Comparison of ENCODE assay signal across 9 cellular contexts in the genomic region with DNA sequence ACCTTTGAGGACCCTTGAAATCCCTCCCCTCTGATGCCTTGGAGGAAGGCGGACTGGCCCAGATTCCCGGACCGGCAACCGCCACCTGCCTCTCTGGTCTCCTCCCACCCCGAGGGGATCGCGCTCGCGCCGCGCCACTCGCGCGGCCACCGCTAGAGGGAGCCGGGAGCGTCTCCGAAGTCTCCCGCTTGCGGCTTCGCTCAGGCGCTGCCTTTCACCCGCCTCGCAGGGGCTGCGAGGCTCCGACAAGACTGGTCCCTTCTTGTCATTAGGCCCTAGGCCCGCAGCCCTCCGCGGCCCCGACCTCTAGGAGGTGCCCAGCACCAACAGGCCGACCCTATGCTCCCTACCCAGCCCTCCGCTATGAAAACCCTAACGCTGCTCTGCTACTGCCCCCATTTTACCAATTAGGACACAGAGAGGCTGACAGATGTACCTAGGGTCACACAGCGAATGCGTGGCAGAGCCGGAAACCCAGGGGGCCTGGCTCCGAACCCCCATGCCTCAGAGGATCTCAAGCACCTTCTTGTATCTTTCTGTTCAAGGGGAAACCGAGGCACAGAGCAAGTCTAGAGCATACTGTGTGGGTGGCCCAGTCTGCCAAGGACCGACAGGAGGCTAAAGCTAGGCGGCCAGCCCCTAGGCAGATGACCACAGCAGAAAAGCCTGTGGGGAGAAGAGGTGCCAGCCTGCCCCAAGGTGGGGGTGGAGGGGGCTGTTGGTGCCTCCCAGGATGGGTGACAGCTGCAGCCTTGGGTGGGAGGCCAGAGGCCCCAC. TPM values are rescaled to one million over a fixed set of nuclear protein-coding genes. Genes with fewer than 3 reads are reported as not detected.
DNase-seq lines count a peak whose midpoint lies in the region; ATAC-seq and TF ChIP-seq lines count a peak whose summit lies in the region.
"Had no signal": no experiment of that assay in that cellular context is flagged by ENCODE, and none has a peak within 500 bp of the region (broad histone marks: within the 10 kb centered on the region; RNA-seq: fewer than 3 reads in every experiment).

No MANE protein-coding gene starts in this region.

- DNase-seq in HT1080 (ENCODE audit: low read depth) (peak; percentile 53), PC-9 (peak; percentile 58 to 92), fibroblast of peridontal ligament (ENCODE audit: extremely low read depth) (peak; percentile 47), osteoblast (ENCODE audit: insufficient read length, low spot score, missing footprints) (peak; percentile 96), substantia nigra (lab: John Stamatoyannopoulos, UW) (peak in 38 of 49 donors; percentile 1 to 72 (median 32)), cerebellar nuclear complex (lab: John Stamatoyannopoulos, UW) (no peak)
- peak; percentile 79 to 85 for DNase-seq in activated T-cell treated with anti-CD3 and anti-CD28 coated beads, Interleukin-2, amount 50 U/mL, for 72 hours

- POLR2A ChIA-PET in PC-9 (lab: Charles Lee; ENCODE audit: unreplicated experiment): no interaction called here

- H4K20me1 ChIP-seq in DOHH2 (ENCODE audit: control insufficient read depth, insufficient read depth, low read depth, low read length) (no peaks in the 10 kb centered on the region), PC-9 (ENCODE audit: insufficient read depth) (no peaks in the 10 kb centered on the region), osteoblast (ENCODE audit: insufficient read depth, low read length) (no peaks in the 10 kb centered on the region)

- H3K27me3 Mint-ChIP-seq in activated T-cell treated with anti-CD3 and anti-CD28 coated beads, Interleukin-2, amount 50 U/mL, for 72 hours (ENCODE audit: low read depth): no peaks in the 10 kb centered on the region

- H3K79me2 ChIP-seq in DOHH2 (ENCODE audit: control insufficient read depth, low read length) (no peaks in the 10 kb centered on the region), PC-9 (ENCODE audit: low read depth) (no peaks in the 10 kb centered on the region), osteoblast (ENCODE audit: insufficient read depth, low read length) (no peaks in the 10 kb centered on the region)

- H3K36me3 Mint-ChIP-seq in activated T-cell treated with anti-CD3 and anti-CD28 coated beads, Interleukin-2, amount 50 U/mL, for 72 hours (ENCODE audit: insufficient read depth in 2 of 2): no peaks in the 10 kb centered on the region

- H3K9me3 Mint-ChIP-seq in activated T-cell treated with anti-CD3 and anti-CD28 coated beads, Interleukin-2, amount 50 U/mL, for 72 hours: no peaks in the 10 kb centered on the region

- CTCF ChIA-PET in PC-9 (lab: Charles Lee): interaction anchor here (0.6 to 1.7 kb wide), 5 partner anchors 11 to 92 kb away, joined by 3 to 12 read pairs (median 6); no protein-coding TSS in a partner anchor

- H3K27ac Mint-ChIP-seq in activated T-cell treated with anti-CD3 and anti-CD28 coated beads, Interleukin-2, amount 50 U/mL, for 72 hours: no peak overlapping the region

- BruUV-seq in PC-9 (replicated peaks; lab: Mats Ljungman, UMichigan): no TSS peak

- H3K4me1 ChIP-seq in DOHH2 (ENCODE audit: control insufficient read depth, low read length): no peaks in the 10 kb centered on the region
- no peaks in the 10 kb centered on the region for H3K4me1 ChIP-seq in PC-9 (replicated peaks; ENCODE audit: insufficient read depth)
- peaks cover 4% of the 10 kb centered on the region for H3K4me1 ChIP-seq in osteoblast (ENCODE audit: insufficient read depth, low read length)

- peak overlapping the region; percentile 24 to 53 for H3K4me3 Mint-ChIP-seq in activated T-cell treated with anti-CD3 and anti-CD28 coated beads, Interleukin-2, amount 50 U/mL, for 72 hours

- H2AFZ ChIP-seq in PC-9 (no peak overlapping the region), osteoblast (ENCODE audit: low read length) (peak overlapping the region; percentile 59)

- peak; percentile 88 to 90 for ATAC-seq in activated T-cell treated with anti-CD3 and anti-CD28 coated beads, Interleukin-2, amount 50 U/mL, for 72 hours (replicated peaks in 1 of 2)

- H3K4me3 ChIP-seq in DOHH2 (ENCODE audit: low read length): no peak overlapping the region
- H3K4me3 ChIP-seq in PC-9: peak overlapping the region; percentile 10; the same call in 1 of the 2 replicates
- H3K4me3 ChIP-seq in osteoblast (ENCODE audit: insufficient read depth, low read length): peak overlapping the region; percentile 55

- intact Hi-C loops in PC-9 (cut with micrococcal nuclease; ENCODE audit: unreplicated experiment): loop anchor here (1.0 to 2.0 kb wide), 2 partner anchors 33 to 76 kb away; no protein-coding TSS in a partner anchor

- H3K27ac ChIP-seq in DOHH2 (ENCODE audit: low read depth, low read length) (no peak overlapping the region), PC-9 (no peak overlapping the region), osteoblast (ENCODE audit: low read depth, low read length) (no peak overlapping the region), substantia nigra (ENCODE audit: low read depth, low read length, poor library complexity, severe bottlenecking) (no peak overlapping the region)

- H3K9me3 ChIP-seq in DOHH2 (ENCODE audit: control insufficient read depth, insufficient read depth, low read length) (no peaks in the 10 kb centered on the region), PC-9 (ENCODE audit: insufficient read depth, low read depth) (no peaks in the 10 kb centered on the region), osteoblast (ENCODE audit: low read depth, low read length) (no peaks in the 10 kb centered on the region)

- H3K36me3 ChIP-seq in DOHH2 (ENCODE audit: control insufficient read depth, low read length) (no peaks in the 10 kb centered on the region), PC-9 (ENCODE audit: low read depth) (no peaks in the 10 kb centered on the region), osteoblast (ENCODE audit: insufficient read depth, low read length) (no peaks in the 10 kb centered on the region)

- H3F3A ChIP-seq in DOHH2 (ENCODE audit: control insufficient read depth, insufficient read depth) (no peaks in the 10 kb centered on the region), PC-9 (ENCODE audit: insufficient read depth, low read depth) (no peaks in the 10 kb centered on the region)

- no peaks in the 10 kb centered on the region for H3K4me1 Mint-ChIP-seq in activated T-cell treated with anti-CD3 and anti-CD28 coated beads, Interleukin-2, amount 50 U/mL, for 72 hours (ENCODE audit: low read depth)

- TF ChIP-seq CTCF in DOHH2 (IDR thresholded peaks at IDR 0.05; ENCODE audit: low read depth, low read length, poor library complexity, severe bottlenecking) (peak; percentile 88), PC-9 (conservative IDR thresholded peaks at IDR 0.05) (peak; percentile 96), osteoblast (IDR thresholded peaks at IDR 0.05; ENCODE audit: extremely low read depth, low read depth, low read length) (peak; percentile 84)

- H3K27me3 ChIP-seq in DOHH2 (ENCODE audit: control insufficient read depth, low read length) (0 out of 2 replicates have a peak, but pooled peaks cover 3% of the 10 kb centered on the region), PC-9 (ENCODE audit: insufficient read depth, low read depth) (peaks cover 40% of the 10 kb centered on the region), osteoblast (ENCODE audit: insufficient read depth, low read length) (peaks cover 41% of the 10 kb centered on the region)

- H3K9me2 ChIP-seq in DOHH2 (replicated peaks; ENCODE audit: control insufficient read depth, low read length): no peaks in the 10 kb centered on the region
- no peaks in the 10 kb centered on the region for H3K9me2 ChIP-seq in PC-9 (ENCODE audit: insufficient read depth)

- H3K4me2 ChIP-seq in DOHH2 (ENCODE audit: low read length) (peak overlapping the region; percentile 39; the same call in 1 of the 2 replicates), PC-9 (peak overlapping the region; percentile 58), osteoblast (ENCODE audit: insufficient read depth, low read length) (peak overlapping the region; percentile 79)

RNA-seq across cellular contexts. Expression of gene VSX2, which starts 21.4 kb away (rescaled TPM):
- total RNA-seq in HT1080 (2014; rRNA removed; shearing (Covaris generic)): not detected in 2 replicates
- polyA plus RNA-seq in HT1080 (2015; cell fraction: cytosol; rRNA removed): not detected in 2 replicates
- polyA plus RNA-seq in HT1080 (2015; cell fraction: nucleus; rRNA removed): not detected in 2 replicates
- not detected in 2 replicates for total RNA-seq in PC-9 (2021)
- not detected for total RNA-seq in activated T-cell treated with anti-CD3 and anti-CD28 coated beads, Interleukin-2, amount 50 U/mL, for 72 hours
- total RNA-seq in osteoblast: not detected in 2 replicates
- total RNA-seq: glomerular endothelial cell had no signal

Comparison
In these comparisons a context has a peak if more than half of its experiments do, and no peak if none do; other contexts are left out.
1. DNase-seq: peak in HT1080 (single experiment), PC-9 (2 of 2), activated T-cell treated with anti-CD3 and anti-CD28 coated beads, Interleukin-2, amount 50 U/mL, for 72 hours (2 of 2), fibroblast of peridontal ligament (single experiment), osteoblast (single experiment) and substantia nigra (38 of 49); none in cerebellar nuclear complex (0 of 2).
2. Peak in every context shown above with its lines, with median percentiles within 50 percentile points of each other: H3K4me2 ChIP-seq and CTCF ChIP-seq.